17 cellular contexts compared by ENCODE assay signal in the genomic region with DNA sequence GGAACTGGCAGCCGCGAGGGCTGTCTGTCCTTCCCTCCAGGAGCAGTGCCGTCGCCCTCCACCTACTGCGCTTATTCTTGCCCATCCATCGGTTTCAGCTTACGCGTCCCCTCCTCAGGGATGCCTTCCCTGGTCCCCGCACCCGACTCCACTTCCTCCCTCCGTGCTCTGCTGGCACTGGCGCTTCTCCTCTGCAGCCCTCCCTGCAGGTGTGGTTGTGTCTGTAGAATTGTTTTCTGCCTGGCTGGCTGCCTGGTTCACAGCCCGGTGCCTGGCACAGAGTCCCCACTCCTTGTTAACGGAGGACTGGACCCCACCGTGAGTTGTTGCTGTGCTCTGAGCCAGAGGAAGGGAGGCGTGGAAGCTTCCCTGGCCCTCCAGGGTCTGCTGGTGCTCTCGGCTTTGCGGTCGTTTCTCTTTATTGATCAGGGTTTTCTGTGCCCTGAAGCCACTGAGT. TPM values are rescaled to one million over a fixed set of nuclear protein-coding genes. Genes with fewer than 3 reads are reported as not detected.
A peak's percentile ranks its signal among the peaks of the same experiment; 100 is the strongest.
DNase-seq lines count a peak whose midpoint lies in the region; ATAC-seq, FAIRE-seq and TF ChIP-seq lines count a peak whose summit lies in the region.
"Had no signal": no experiment of that assay in that cellular context is flagged by ENCODE, and none has a peak within 500 bp of the region (broad histone marks: within the 10 kb centered on the region; RNA-seq: fewer than 3 reads in every experiment).

No MANE protein-coding gene starts in this region.

- no peak for FAIRE-seq in GM12891 (lab: Jason Lieb, UNC)
- FAIRE-seq: A204.1 had no signal

- no peak for TF ChIP-seq POLR2A in GM12891 (IDR thresholded peaks at IDR 0.05; ENCODE audit: low read depth, low read length)

- H3K4me1 ChIP-seq in fibroblast of lung (ENCODE audit: control insufficient read depth, extremely low read depth, insufficient read depth, low read length) = peaks cover 37% of the 10 kb centered on the region

- TF ChIP-seq CTCF in fibroblast of lung (conservative IDR thresholded peaks at IDR 0.05 in 1 of 2, IDR thresholded peaks at IDR 0.05 in 1 of 2; ENCODE audit: low read depth in 1 of 2, low read length in 2 of 2) = no peak

- H3K36me3 ChIP-seq in fibroblast of lung (ENCODE audit: control insufficient read depth, insufficient read depth, low read length) = peaks cover 25% of the 10 kb centered on the region

- no peak for DNase-seq in activated T-cell treated with anti-CD3 and anti-CD28 coated beads, Interleukin-2, amount 50 U/mL, for 72 hours
- DNase-seq in activated T-cell treated with anti-CD3 and anti-CD28 coated beads for 4 hours (no peak), fibroblast of lung (ENCODE audit: low read depth in 2 of 2) (no peak), GM12891 (ENCODE audit: insufficient read length, low spot score) (no peak), NCI-H146 (lab: John Stamatoyannopoulos, UW) (no peak)
- DNase-seq in activated naive CD8-positive, alpha-beta T cell treated with anti-CD3 and anti-CD28 coated beads, Interleukin-2, amount 50 U/mL, for 24 hours = no peak
- DNase-seq in stimulated activated effector memory CD8-positive, alpha-beta T cell treated with anti-CD3 and anti-CD28 coated beads, Interleukin-12 subunit alpha, Interleukin-12 subunit beta, amount 100 ng/mL, for 72 hours (ENCODE audit: low spot score in 2 of 2) = no peak
- DNase-seq: activated CD4-positive, alpha-beta T cell treated with anti-CD3 and anti-CD28 coated beads, Interleukin-2, amount 50 U/mL, for 48 hours; NCI-H2029 treated with DMSO at 0.1 percent for 48 hours; NCI-H69; T-helper 9 cell had no signal

- H3K4me3 ChIP-seq in fibroblast of lung (replicated peaks in 1 of 4; ENCODE audit: control extremely low read depth in 1 of 4, insufficient read depth in 1 of 4, low read depth in 3 of 4, low read length in 4 of 4) = no peak overlapping the region
- H3K4me3 ChIP-seq: coronary artery had no signal

- H3K9me3 ChIP-seq in fibroblast of lung (ENCODE audit: control insufficient read depth, insufficient read depth, low read depth, low read length) = no peaks in the 10 kb centered on the region

- H3K27me3 Mint-ChIP-seq in activated T-cell treated with anti-CD3 and anti-CD28 coated beads, Interleukin-2, amount 50 U/mL, for 72 hours (ENCODE audit: low read depth) = no peaks in the 10 kb centered on the region
- no peaks in the 10 kb centered on the region for H3K27me3 Mint-ChIP-seq in activated naive CD8-positive, alpha-beta T cell treated with anti-CD3 and anti-CD28 coated beads, Interleukin-2, amount 50 U/mL, for 24 hours
- H3K27me3 Mint-ChIP-seq: activated naive CD4-positive, alpha-beta T cell treated with anti-CD3 and anti-CD28 coated beads, Interleukin-2, amount 50 U/mL, for 24 hours had no signal

- H3K27ac ChIP-seq in fibroblast of lung (ENCODE audit: insufficient read depth, low read length) = peak overlapping the region; percentile 15
- H3K27ac ChIP-seq: coronary artery had no signal

- H3K79me2 ChIP-seq in fibroblast of lung (ENCODE audit: control insufficient read depth, insufficient read depth, low read length) = peaks cover 85% of the 10 kb centered on the region

- H3K4me2 ChIP-seq in fibroblast of lung (ENCODE audit: extremely low read depth, insufficient read depth, low read length) = peak overlapping the region; percentile 33

- no peak overlapping the region for H2AFZ ChIP-seq in fibroblast of lung (ENCODE audit: low read length)

- no peak overlapping the region for H3K9ac ChIP-seq in fibroblast of lung (ENCODE audit: insufficient read depth, low read length)

- peaks cover 61% of the 10 kb centered on the region for H3K4me1 Mint-ChIP-seq in activated T-cell treated with anti-CD3 and anti-CD28 coated beads, Interleukin-2, amount 50 U/mL, for 72 hours (ENCODE audit: low read depth)
- H3K4me1 Mint-ChIP-seq in activated naive CD8-positive, alpha-beta T cell treated with anti-CD3 and anti-CD28 coated beads, Interleukin-2, amount 50 U/mL, for 24 hours = peaks cover 57% of the 10 kb centered on the region
- H3K4me1 Mint-ChIP-seq in stimulated activated effector memory CD8-positive, alpha-beta T cell treated with anti-CD3 and anti-CD28 coated beads, Interleukin-12 subunit alpha, Interleukin-12 subunit beta, amount 100 ng/mL, for 72 hours = peaks cover 54% of the 10 kb centered on the region

- H3K27me3 ChIP-seq in fibroblast of lung (ENCODE audit: control insufficient read depth, insufficient read depth, low read length) = no peaks in the 10 kb centered on the region

- peak overlapping the region in 1 of 2 donors; percentile 48 for H3K4me3 Mint-ChIP-seq in activated T-cell treated with anti-CD3 and anti-CD28 coated beads, Interleukin-2, amount 50 U/mL, for 72 hours
- no peak overlapping the region for H3K4me3 Mint-ChIP-seq in activated naive CD8-positive, alpha-beta T cell treated with anti-CD3 and anti-CD28 coated beads, Interleukin-2, amount 50 U/mL, for 24 hours
- peak overlapping the region; percentile 52 for H3K4me3 Mint-ChIP-seq in stimulated activated effector memory CD8-positive, alpha-beta T cell treated with anti-CD3 and anti-CD28 coated beads, Interleukin-12 subunit alpha, Interleukin-12 subunit beta, amount 100 ng/mL, for 72 hours
- H3K4me3 Mint-ChIP-seq: activated naive CD4-positive, alpha-beta T cell treated with anti-CD3 and anti-CD28 coated beads, Interleukin-2, amount 50 U/mL, for 24 hours had no signal

- ATAC-seq in activated T-cell treated with anti-CD3 and anti-CD28 coated beads, Interleukin-2, amount 50 U/mL, for 72 hours (replicated peaks in 1 of 2) = no peak
- ATAC-seq in activated naive CD8-positive, alpha-beta T cell treated with anti-CD3 and anti-CD28 coated beads, Interleukin-2, amount 50 U/mL, for 24 hours = no peak
- ATAC-seq in stimulated activated effector memory CD8-positive, alpha-beta T cell treated with anti-CD3 and anti-CD28 coated beads, Interleukin-12 subunit alpha, Interleukin-12 subunit beta, amount 100 ng/mL, for 72 hours = no peak
- no peak for ATAC-seq in GM21360 (IDR thresholded peaks at IDR 0.05; ENCODE audit: unreplicated experiment)

- H3K27ac Mint-ChIP-seq in activated T-cell treated with anti-CD3 and anti-CD28 coated beads, Interleukin-2, amount 50 U/mL, for 72 hours = peak overlapping the region; percentile 21
- H3K27ac Mint-ChIP-seq in activated naive CD8-positive, alpha-beta T cell treated with anti-CD3 and anti-CD28 coated beads, Interleukin-2, amount 50 U/mL, for 24 hours = peak overlapping the region; percentile 60
- peak overlapping the region; percentile 91 for H3K27ac Mint-ChIP-seq in stimulated activated effector memory CD8-positive, alpha-beta T cell treated with anti-CD3 and anti-CD28 coated beads, Interleukin-12 subunit alpha, Interleukin-12 subunit beta, amount 100 ng/mL, for 72 hours
- H3K27ac Mint-ChIP-seq: activated naive CD4-positive, alpha-beta T cell treated with anti-CD3 and anti-CD28 coated beads, Interleukin-2, amount 50 U/mL, for 24 hours had no signal

- no peaks in the 10 kb centered on the region for H4K20me1 ChIP-seq in fibroblast of lung (ENCODE audit: control insufficient read depth, extremely low read depth, insufficient read depth, low read length)

- no peaks in the 10 kb centered on the region for H3K9me3 Mint-ChIP-seq in activated T-cell treated with anti-CD3 and anti-CD28 coated beads, Interleukin-2, amount 50 U/mL, for 72 hours
- no peaks in the 10 kb centered on the region for H3K9me3 Mint-ChIP-seq in activated naive CD8-positive, alpha-beta T cell treated with anti-CD3 and anti-CD28 coated beads, Interleukin-2, amount 50 U/mL, for 24 hours
- no peaks in the 10 kb centered on the region for H3K9me3 Mint-ChIP-seq in stimulated activated effector memory CD8-positive, alpha-beta T cell treated with anti-CD3 and anti-CD28 coated beads, Interleukin-12 subunit alpha, Interleukin-12 subunit beta, amount 100 ng/mL, for 72 hours
- H3K9me3 Mint-ChIP-seq: activated naive CD4-positive, alpha-beta T cell treated with anti-CD3 and anti-CD28 coated beads, Interleukin-2, amount 50 U/mL, for 24 hours had no signal

- peaks cover 0 to 8% of the 10 kb centered on the region in 2 donors for H3K36me3 Mint-ChIP-seq in activated T-cell treated with anti-CD3 and anti-CD28 coated beads, Interleukin-2, amount 50 U/mL, for 72 hours (ENCODE audit: insufficient read depth in 2 of 2)
- H3K36me3 Mint-ChIP-seq in activated naive CD8-positive, alpha-beta T cell treated with anti-CD3 and anti-CD28 coated beads, Interleukin-2, amount 50 U/mL, for 24 hours (ENCODE audit: low read depth) = peaks cover 40% of the 10 kb centered on the region
- H3K36me3 Mint-ChIP-seq in stimulated activated effector memory CD8-positive, alpha-beta T cell treated with anti-CD3 and anti-CD28 coated beads, Interleukin-12 subunit alpha, Interleukin-12 subunit beta, amount 100 ng/mL, for 72 hours = peaks cover 91% of the 10 kb centered on the region

TF ChIP-seq in GM12891, 5 proteins besides CTCF, POLR2A, EP300 and RAD21:
- no peak for TF ChIP-seq PAX5 (IDR thresholded peaks at IDR 0.05; ENCODE audit: insufficient read depth, low read length, severe bottlenecking)

RNA-seq across cellular contexts. Expression of a gene that starts 5.7 kb away (rescaled TPM):
- 10 to 100 TPM; 39.3 to 51.9 TPM for total RNA-seq in activated T-cell treated with anti-CD3 and anti-CD28 coated beads, Interleukin-2, amount 50 U/mL, for 72 hours
- 33.1 and 34.2 TPM in 2 replicates for total RNA-seq in fibroblast of lung
- 51.9 and 62.1 TPM in 2 replicates for polyA plus RNA-seq in fibroblast of lung
- polyA plus RNA-seq in fibroblast of lung (2012) = 64.3 and 83.1 TPM in 2 replicates
- polyA minus RNA-seq in fibroblast of lung (ENCODE audit: low replicate concordance) = 33.0 and 46.7 TPM in 2 replicates
- polyA plus RNA-seq in GM12891 (2012; ENCODE audit: low read depth, missing spikeins) = 23.6 TPM

RNA-seq across cellular contexts. Expression of a gene that starts 10.2 kb away (rescaled TPM):
- 10 to 100 TPM; 16.9 to 20.2 TPM for total RNA-seq in activated T-cell treated with anti-CD3 and anti-CD28 coated beads, Interleukin-2, amount 50 U/mL, for 72 hours
- 14.4 and 14.9 TPM in 2 replicates for total RNA-seq in fibroblast of lung
- polyA plus RNA-seq in fibroblast of lung = 15.4 and 21.1 TPM in 2 replicates
- polyA plus RNA-seq in fibroblast of lung (2012) = 15.8 and 22.9 TPM in 2 replicates
- polyA minus RNA-seq in fibroblast of lung (ENCODE audit: low replicate concordance) = 19.8 and 21.4 TPM in 2 replicates
- polyA plus RNA-seq in GM12891 (2012; ENCODE audit: low read depth, missing spikeins) = 7.6 TPM

RNA-seq across cellular contexts. Expression of a gene that starts 10.8 kb away (rescaled TPM):
- under 1 TPM in 1 of 2 donors, not detected in 1; 0.31 TPM for total RNA-seq in activated T-cell treated with anti-CD3 and anti-CD28 coated beads, Interleukin-2, amount 50 U/mL, for 72 hours
- 0.17 and 0.26 TPM in 2 replicates for total RNA-seq in fibroblast of lung
- 0.14 and 0.16 TPM in 2 replicates for polyA plus RNA-seq in fibroblast of lung
- polyA plus RNA-seq in fibroblast of lung (2012) = 0.12 TPM in 1 of 2 replicates, not detected in the other
- not detected in 2 replicates for polyA minus RNA-seq in fibroblast of lung (ENCODE audit: low replicate concordance)
- polyA plus RNA-seq in GM12891 (2012; ENCODE audit: low read depth, missing spikeins) = not detected
- polyA plus RNA-seq: liver, neural cell had no signal

RNA-seq across cellular contexts. Expression of a gene that starts 33.7 kb away (rescaled TPM):
- 1 to 10 TPM; 3.3 to 6.1 TPM for total RNA-seq in activated T-cell treated with anti-CD3 and anti-CD28 coated beads, Interleukin-2, amount 50 U/mL, for 72 hours
- 4.6 and 11.7 TPM in 2 replicates for total RNA-seq in fibroblast of lung
- 3.4 and 4.4 TPM in 2 replicates for polyA plus RNA-seq in fibroblast of lung
- polyA plus RNA-seq in fibroblast of lung (2012) = 13.0 and 15.9 TPM in 2 replicates
- polyA minus RNA-seq in fibroblast of lung (ENCODE audit: low replicate concordance) = 2.3 and 2.7 TPM in 2 replicates
- polyA plus RNA-seq in GM12891 (2012; ENCODE audit: low read depth, missing spikeins) = not detected
- polyA plus RNA-seq: neural cell had no signal

Comparison
In these comparisons a context has a peak if more than half of its experiments do, and no peak if none do; other contexts are left out.
1. H3K27ac Mint-ChIP-seq: peak in every context shown above with its lines; median percentile 91 in stimulated activated effector memory CD8-positive, alpha-beta T cell treated with anti-CD3 and anti-CD28 coated beads, Interleukin-12 subunit alpha, Interleukin-12 subunit beta, amount 100 ng/mL, for 72 hours; 60 in activated naive CD8-positive, alpha-beta T cell treated with anti-CD3 and anti-CD28 coated beads, Interleukin-2, amount 50 U/mL, for 24 hours; 21 in activated T-cell treated with anti-CD3 and anti-CD28 coated beads, Interleukin-2, amount 50 U/mL, for 72 hours.